Comparison of ENCODE assay signal across 19 cellular contexts in the genomic region with DNA sequence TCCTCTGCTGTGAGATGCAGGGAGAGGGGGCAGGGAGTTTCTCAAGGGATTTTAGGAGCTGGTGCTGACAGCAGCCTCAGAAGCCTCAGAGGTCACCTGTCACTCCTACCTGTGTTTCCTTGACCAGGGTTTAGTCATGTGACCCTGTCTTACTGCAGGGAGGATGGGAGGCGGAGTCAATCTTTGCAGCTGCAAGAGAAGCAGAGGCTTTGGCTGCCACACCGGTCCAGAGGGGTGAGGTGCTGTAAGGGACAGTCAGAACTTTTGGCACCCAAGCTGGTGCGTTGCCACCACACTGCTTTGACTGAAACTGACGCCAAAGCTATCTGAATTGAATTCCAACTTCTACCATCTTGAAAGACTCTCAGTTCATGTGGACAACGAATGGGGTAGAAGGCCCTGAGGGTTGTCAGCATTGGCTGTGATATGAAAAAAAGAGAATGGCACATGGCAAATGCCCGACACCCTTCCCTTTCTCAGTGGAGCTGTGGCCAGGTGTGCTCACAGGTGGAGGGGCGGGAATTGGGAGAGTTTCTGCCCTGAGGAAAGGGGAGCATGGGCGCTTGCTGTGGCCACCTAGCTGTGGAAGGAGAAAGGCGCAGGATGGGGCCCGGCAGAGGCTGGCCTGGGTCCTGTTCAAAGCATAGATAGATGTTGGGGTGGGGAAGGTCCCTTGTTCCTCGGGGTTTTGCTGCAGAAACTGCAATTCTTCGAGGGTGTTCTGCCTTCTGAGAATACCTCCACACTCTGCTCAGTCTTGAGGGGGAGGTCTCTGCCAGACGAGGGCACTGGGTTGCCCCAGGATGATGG.
DNase-seq lines count a peak whose midpoint lies in the region; ATAC-seq and TF ChIP-seq lines count a peak whose summit lies in the region.
"Had no signal": no experiment of that assay in that cellular context is flagged by ENCODE, and none has a peak within 500 bp of the region (broad histone marks: within the 10 kb centered on the region; RNA-seq: fewer than 3 reads in every experiment).

No MANE protein-coding gene starts in this region.

- ATAC-seq in IMR-90 (ENCODE audit: low read depth) (no peak), psoas muscle (no peak), HG02938 (IDR thresholded peaks at IDR 0.05; ENCODE audit: unreplicated experiment) (no peak)
- ATAC-seq: activated CD8-positive, alpha-beta T cell treated with anti-CD3 and anti-CD28 coated beads for 36 hours; body of pancreas; gastrocnemius medialis; pancreas had no signal

- H4K91ac ChIP-seq in IMR-90 (ENCODE audit: insufficient read depth, low read depth, low read length), result no peak overlapping the region
- H4K91ac ChIP-seq in neuronal stem cell (ENCODE audit: low read depth, low read length, poor library complexity), result no peak overlapping the region

- no peak overlapping the region for H2AK5ac ChIP-seq in IMR-90 (ENCODE audit: low read depth, low read length)
- H2AK5ac ChIP-seq in neuronal stem cell (ENCODE audit: low read depth, low read length), result no peak overlapping the region

- no peaks in the 10 kb centered on the region for H3K27me3 ChIP-seq in GM06990 (replicated peaks; ENCODE audit: control insufficient read depth, insufficient read depth, low read length)
- H3K27me3 ChIP-seq in IMR-90 (ENCODE audit: control insufficient read depth, insufficient read depth, low read length), result no peaks in the 10 kb centered on the region
- no peaks in the 10 kb centered on the region for H3K27me3 ChIP-seq in colonic mucosa
- H3K27me3 ChIP-seq in neuronal stem cell (ENCODE audit: control insufficient read depth in 3 of 3, insufficient read depth in 3 of 3, low read depth in 1 of 3, low read length in 3 of 3), result no peaks in the 10 kb centered on the region
- no peaks in the 10 kb centered on the region for H3K27me3 ChIP-seq in psoas muscle (ENCODE audit: insufficient read depth in 3 of 3, low read length in 2 of 3)
- H3K27me3 ChIP-seq: body of pancreas, gastrocnemius medialis, pancreas had no signal

- no peak overlapping the region for H2BK20ac ChIP-seq in IMR-90 (ENCODE audit: low read depth, low read length)

- H2BK15ac ChIP-seq in IMR-90 (ENCODE audit: low read depth, low read length) (no peak overlapping the region), neuronal stem cell (ENCODE audit: low read length) (no peak overlapping the region)

- TF ChIP-seq POLR2A in IMR-90 (IDR thresholded peaks at IDR 0.05; ENCODE audit: low read depth, low read length), result no peak

- CTCF ChIA-PET in IMR-90 (lab: Yijun Ruan, JAX), result interaction anchor here (0.9 kb wide), 1 partner anchor 120 kb away, joined by 8 read pairs; no protein-coding TSS in a partner anchor

- DNase-seq in GM06990 (ENCODE audit: extremely low read depth, insufficient read length) (no peak), IMR-90 (no peak), colonic mucosa (peak; percentile 15), neuronal stem cell (ENCODE audit: low spot score) (no peak), DMS53 (lab: John Stamatoyannopoulos, UW) (no peak), psoas muscle (no peak), HuH-7 (ENCODE audit: low spot score) (no peak)
- DNase-seq: activated CD8-positive, alpha-beta T cell treated with anti-CD3 and anti-CD28 coated beads for 36 hours; activated effector memory CD4-positive, alpha-beta T cell treated with anti-CD3 and anti-CD28 coated beads, Interleukin-2, amount 50 U/mL, for 16 hours; body of pancreas; DMS153; effector memory CD4-positive, alpha-beta T cell; gastrocnemius medialis; kidney; NCI-H1048; NCI-H2227 treated with DMSO at 0.1 percent for 48 hours had no signal

- H3K23ac ChIP-seq in IMR-90 (ENCODE audit: low read depth, low read length), result no peak overlapping the region
- H3K23ac ChIP-seq in neuronal stem cell (ENCODE audit: low read depth, low read length, poor library complexity), result no peak overlapping the region

- H3K79me1 ChIP-seq in IMR-90 (ENCODE audit: low read depth in 1 of 2, low read length in 2 of 2) (peaks cover 6 to 64% of the 10 kb centered on the region in 2 experiments; a peak in 3 of 4 replicates), neuronal stem cell (ENCODE audit: low read depth, low read length) (no peaks in the 10 kb centered on the region)

- TF ChIP-seq CTCF in GM06990 (IDR thresholded peaks at IDR 0.05; ENCODE audit: insufficient read depth, low read length, poor library complexity, severe bottlenecking) (peak; percentile 25), IMR-90 (conservative IDR thresholded peaks at IDR 0.05; ENCODE audit: low read depth, low read length) (no peak), colonic mucosa (IDR thresholded peaks at IDR 0.05) (no peak), psoas muscle (IDR thresholded peaks at IDR 0.05) (no peak)

- H3K4me3 ChIP-seq in GM06990 (replicated peaks; ENCODE audit: low read depth, low read length) (no peak overlapping the region), IMR-90 (ENCODE audit: insufficient read depth, low read depth, low read length) (no peak overlapping the region), colonic mucosa (no peak overlapping the region), neuronal stem cell (ENCODE audit: low read length in 2 of 2) (no peak overlapping the region), psoas muscle (no peak overlapping the region)
- H3K4me3 ChIP-seq: body of pancreas, gastrocnemius medialis, pancreas, SK-N-MC had no signal

- H3K9me3 ChIP-seq in IMR-90 (ENCODE audit: control insufficient read depth, insufficient read depth, low read length), result no peaks in the 10 kb centered on the region
- no peaks in the 10 kb centered on the region for H3K9me3 ChIP-seq in colonic mucosa
- H3K9me3 ChIP-seq in neuronal stem cell (replicated peaks in 1 of 2; ENCODE audit: control insufficient read depth in 2 of 2, insufficient read depth in 1 of 2, low read depth in 1 of 2, low read length in 2 of 2), result no peaks in the 10 kb centered on the region
- H3K9me3 ChIP-seq in psoas muscle, result no peaks in the 10 kb centered on the region
- H3K9me3 ChIP-seq: body of pancreas, gastrocnemius medialis, pancreas had no signal

- dilution Hi-C loops in IMR-90 (cut with HindIII; ENCODE audit: low sequenced_read_pairs, unreplicated experiment), result no loop called here

- TF ChIP-seq RAD21 in IMR-90 (IDR thresholded peaks at IDR 0.05; ENCODE audit: low read length), result no peak

- H3K27ac ChIP-seq in IMR-90 (ENCODE audit: insufficient read depth, low read length) (no peak overlapping the region), colonic mucosa (no peak overlapping the region), neuronal stem cell (replicated peaks; ENCODE audit: low read length) (no peak overlapping the region), psoas muscle (no peak overlapping the region)
- H3K27ac ChIP-seq: body of pancreas, gastrocnemius medialis, pancreas, SK-N-MC had no signal

- in situ Hi-C loops in IMR-90 (cut with MboI; ENCODE audit: low sequenced_read_pairs), result no loop called here

- no peak overlapping the region for H3K56ac ChIP-seq in IMR-90 (ENCODE audit: extremely low read depth, insufficient read depth, low read length)

- H3K9ac ChIP-seq in IMR-90 (ENCODE audit: low read depth, low read length) (no peak overlapping the region), colonic mucosa (ENCODE audit: low read depth in 2 of 2, low read length in 2 of 2) (no peak overlapping the region), neuronal stem cell (ENCODE audit: low read depth, low read length, poor library complexity) (no peak overlapping the region)

- H4K5ac ChIP-seq in IMR-90 (ENCODE audit: low read depth, low read length), result no peak overlapping the region

- no peak overlapping the region for H3K18ac ChIP-seq in IMR-90 (ENCODE audit: low read depth, low read length)
- H3K18ac ChIP-seq in neuronal stem cell (ENCODE audit: low read length), result peak overlapping the region; percentile 18

- H2AK9ac ChIP-seq in IMR-90 (replicated peaks; ENCODE audit: low read depth, low read length, poor library complexity), result no peak overlapping the region

- H3K9me1 ChIP-seq in IMR-90 (ENCODE audit: insufficient read depth, low read length), result peaks cover 7% of the 10 kb centered on the region; the same call in 1 of the 2 replicates

- POLR2A ChIA-PET in IMR-90 (lab: Charles Lee; ENCODE audit: unreplicated experiment), result no interaction called here

- H2BK120ac ChIP-seq in IMR-90 (ENCODE audit: low read depth, low read length) (no peak overlapping the region), neuronal stem cell (ENCODE audit: low read depth, low read length) (no peak overlapping the region)

- WGBS in IMR-90 (ENCODE audit: extremely low coverage in 2 of 2, insufficient read length in 1 of 2), 2 experiments, result 100% methylated on average over 1 of the region's 13 CpGs; no CpG with 5 or more reads in 1 of the 2 experiments
- WGBS in neuronal stem cell (ENCODE audit: extremely low coverage in 2 of 2, insufficient read length in 2 of 2, insufficient replicate concordance in 1 of 2), 2 donors, result no CpG with 5 or more reads among the region's 13 CpGs
- WGBS in psoas muscle, 3 donors, result 68 to 77% (median 72%) methylated on average over 13 of the region's 13 CpGs

- intact Hi-C loops in IMR-90 (cut with micrococcal nuclease) (no loop called here), colonic mucosa (cut with DNase I) (no loop called here), psoas muscle (cut with DNase I) (no loop called here)

- H2BK12ac ChIP-seq in neuronal stem cell (ENCODE audit: low read length), result no peak overlapping the region

- no peaks in the 10 kb centered on the region for H3K4me1 ChIP-seq in IMR-90 (ENCODE audit: control insufficient read depth, insufficient read depth, low read length)
- H3K4me1 ChIP-seq in colonic mucosa, result no peaks in the 10 kb centered on the region
- H3K4me1 ChIP-seq in neuronal stem cell (ENCODE audit: control insufficient read depth in 2 of 2, insufficient read depth in 1 of 2, low read depth in 1 of 2, low read length in 2 of 2), result peaks cover 0 to 4% of the 10 kb centered on the region in 2 donors
- no peaks in the 10 kb centered on the region for H3K4me1 ChIP-seq in psoas muscle
- H3K4me1 ChIP-seq: body of pancreas, gastrocnemius medialis, pancreas had no signal

- H3K14ac ChIP-seq in IMR-90 (replicated peaks; ENCODE audit: low read depth, low read length) (no peak overlapping the region), neuronal stem cell (ENCODE audit: low read length) (no peak overlapping the region)

- H4K8ac ChIP-seq in IMR-90 (ENCODE audit: low read depth in 2 of 2, low read length in 2 of 2) (no peak overlapping the region), neuronal stem cell (ENCODE audit: low read depth, low read length) (no peak overlapping the region)

- BruUV-seq in IMR-90 (replicated peaks; lab: Mats Ljungman, UMichigan), result no TSS peak

- H3K36me3 ChIP-seq in GM06990 (ENCODE audit: control insufficient read depth, insufficient read depth, low read length) (no peaks in the 10 kb centered on the region), IMR-90 (ENCODE audit: control insufficient read depth, insufficient read depth, low read length) (peaks cover 5% of the 10 kb centered on the region; the same call in 1 of the 2 replicates), colonic mucosa (no peaks in the 10 kb centered on the region), neuronal stem cell (replicated peaks in 1 of 2; ENCODE audit: control insufficient read depth in 2 of 2, insufficient read depth in 2 of 2, low read length in 2 of 2) (no peaks in the 10 kb centered on the region), psoas muscle (ENCODE audit: insufficient read depth in 1 of 2, low read depth in 1 of 2) (no peaks in the 10 kb centered on the region)
- H3K36me3 ChIP-seq: gastrocnemius medialis, pancreas had no signal

- H3K4me2 ChIP-seq in IMR-90 (ENCODE audit: low read depth, low read length) (no peak overlapping the region), neuronal stem cell (ENCODE audit: insufficient read depth, low read length, poor library complexity, severe bottlenecking) (no peak overlapping the region)

- peak overlapping the region; percentile 43 for H2AFZ ChIP-seq in IMR-90 (replicated peaks; ENCODE audit: low read length, poor library complexity)
- no peak overlapping the region for H2AFZ ChIP-seq in neuronal stem cell (ENCODE audit: low read length)

- no peak overlapping the region for H2BK5ac ChIP-seq in IMR-90 (ENCODE audit: low read depth, low read length, poor library complexity, severe bottlenecking)
- H2BK5ac ChIP-seq in neuronal stem cell (ENCODE audit: low read length), result peak overlapping the region; percentile 35

- H4K20me1 ChIP-seq in IMR-90 (ENCODE audit: insufficient read depth, low read length), result no peaks in the 10 kb centered on the region

- H3K4ac ChIP-seq in IMR-90 (ENCODE audit: low read depth, low read length) (no peak overlapping the region), neuronal stem cell (ENCODE audit: low read length) (no peak overlapping the region)
